17 cellular contexts compared by ENCODE assay signal in genomic region chr2:227817336-227817735, GRCh38. TPM values are rescaled to one million over a fixed set of nuclear protein-coding genes. Genes with fewer than 3 reads are reported as not detected.
DNase-seq lines count a peak whose midpoint lies in the region; ATAC-seq, FAIRE-seq and TF ChIP-seq lines count a peak whose summit lies in the region.
"Had no signal": no experiment of that assay in that cellular context is flagged by ENCODE, and none has a peak within 500 bp of the region (broad histone marks: within the 10 kb centered on the region; RNA-seq: fewer than 3 reads in every experiment).

No MANE protein-coding gene starts in this region.

- H3K4me2 ChIP-seq in BLaER1 treated with 17β-estradiol and CSF1 and Interleukin-3, amounts not matched to agents 10 nM and 100 nM, result peak overlapping the region in 7 of 11 experiments; percentile 56 to 84 (median 70); a peak in 11 of 22 replicates
- peak overlapping the region; percentile 72 for H3K4me2 ChIP-seq in HCT116 (ENCODE audit: low read length)
- peak overlapping the region; percentile 95 for H3K4me2 ChIP-seq in keratinocyte (ENCODE audit: control insufficient read depth, extremely low read depth, insufficient read depth, low read depth, low read length)

- no peaks in the 10 kb centered on the region for H3K27me3 ChIP-seq in BLaER1 treated with 17β-estradiol and CSF1 and Interleukin-3, amounts not matched to agents 10 nM and 100 nM
- no peaks in the 10 kb centered on the region for H3K27me3 ChIP-seq in HCT116 (ENCODE audit: insufficient read depth, low read length)
- H3K27me3 ChIP-seq in adipocyte (replicated peaks; ENCODE audit: control insufficient read depth, insufficient read depth, low read length), result no peaks in the 10 kb centered on the region
- no peaks in the 10 kb centered on the region for H3K27me3 ChIP-seq in keratinocyte (ENCODE audit: control insufficient read depth, extremely low read depth, insufficient read depth, low read length)
- peaks cover 0 to 6% (median 0%) of the 10 kb centered on the region in 45 donors for H3K27me3 ChIP-seq in dorsolateral prefrontal cortex

- ATAC-seq in HCT116 (no peak), HG03565 (IDR thresholded peaks at IDR 0.05; ENCODE audit: unreplicated experiment) (no peak)
- ATAC-seq: naive thymus-derived CD8-positive, alpha-beta T cell had no signal

- TF ChIP-seq POLR2A in HCT116 (IDR thresholded peaks at IDR 0.05; ENCODE audit: borderline replicate concordance, extremely low read depth, insufficient read depth, insufficient read length), result no peak

- TF ChIP-seq CTCF in HCT116 (IDR thresholded peaks at IDR 0.05 in 2 of 3, conservative IDR thresholded peaks at IDR 0.05 in 1 of 3; ENCODE audit: borderline replicate concordance in 1 of 3, insufficient read depth in 1 of 3, low read depth in 2 of 3, low read length in 2 of 3) (no peak), keratinocyte (optimal IDR thresholded peaks at IDR 0.05 in 1 of 3, IDR thresholded peaks at IDR 0.05 in 1 of 3, conservative IDR thresholded peaks at IDR 0.05 in 1 of 3; ENCODE audit: extremely low read depth in 1 of 3, insufficient read depth in 2 of 3, low read length in 3 of 3) (no peak), dorsolateral prefrontal cortex (IDR thresholded peaks at IDR 0.05 in 54 of 56, conservative IDR thresholded peaks at IDR 0.05 in 2 of 56; ENCODE audit: low read depth in 1 of 56, partially characterized antibody in 56 of 56) (no peak)

- intact Hi-C loops in HCT116 (cut with micrococcal nuclease), result no loop called here
- intact Hi-C loops in dorsolateral prefrontal cortex (cut with DNase I), result no loop called here

- FAIRE-seq in keratinocyte (lab: Jason Lieb, UNC), result no peak
- FAIRE-seq: GM18507 had no signal

- H3K36me3 ChIP-seq in BLaER1 treated with 17β-estradiol and CSF1 and Interleukin-3, amounts not matched to agents 10 nM and 100 nM, result no peaks in the 10 kb centered on the region
- H3K36me3 ChIP-seq in HCT116 (ENCODE audit: control insufficient read depth in 1 of 2, insufficient read depth in 2 of 2, low read length in 2 of 2), result no peaks in the 10 kb centered on the region
- H3K36me3 ChIP-seq in adipocyte (ENCODE audit: control insufficient read depth, insufficient read depth, low read length, severe bottlenecking), result no peaks in the 10 kb centered on the region
- peaks cover 0 to 6% of the 10 kb centered on the region in 2 experiments for H3K36me3 ChIP-seq in keratinocyte (ENCODE audit: control insufficient read depth in 2 of 2, extremely low read depth in 1 of 2, insufficient read depth in 2 of 2, low read length in 2 of 2)
- H3K36me3 ChIP-seq: gastroesophageal sphincter had no signal

- POLR2A ChIA-PET in HCT116 (lab: Charles Lee), result interaction anchor here (1.1 to 1.3 kb wide), 2 partner anchors 43 to 46 kb away, joined by 3 to 4 read pairs; no protein-coding TSS in a partner anchor

- no peak for TF ChIP-seq RAD21 in HCT116 (IDR thresholded peaks at IDR 0.05; ENCODE audit: low read depth)

- H3K9me3 ChIP-seq in BLaER1 treated with 17β-estradiol and CSF1 and Interleukin-3, amounts not matched to agents 10 nM and 100 nM (replicated peaks in 1 of 11), result no peaks in the 10 kb centered on the region
- H3K9me3 ChIP-seq in HCT116 (ENCODE audit: control insufficient read depth in 1 of 2, insufficient read depth in 1 of 2, low read depth in 1 of 2, low read length in 2 of 2), result no peaks in the 10 kb centered on the region
- no peaks in the 10 kb centered on the region for H3K9me3 ChIP-seq in adipocyte (ENCODE audit: control insufficient read depth, low read length)
- no peaks in the 10 kb centered on the region for H3K9me3 ChIP-seq in keratinocyte (ENCODE audit: control insufficient read depth, low read depth, low read length)
- H3K9me3 ChIP-seq: gastroesophageal sphincter had no signal

- CTCF ChIA-PET in HCT116 (lab: Charles Lee), result no interaction called here

- no peaks in the 10 kb centered on the region for H3K79me2 ChIP-seq in HCT116 (ENCODE audit: insufficient read depth, low read length)
- no peaks in the 10 kb centered on the region for H3K79me2 ChIP-seq in keratinocyte (ENCODE audit: control insufficient read depth, insufficient read depth, low read length)

- H3K4me3 ChIP-seq in BLaER1 treated with 17β-estradiol and CSF1 and Interleukin-3, amounts not matched to agents 10 nM and 100 nM, result peak overlapping the region in 2 of 10 experiments; percentile 21 to 31; a peak in 1 of 20 replicates
- H3K4me3 ChIP-seq in HCT116 (replicated peaks in 1 of 2; ENCODE audit: low read depth in 1 of 2, low read length in 2 of 2), result peak overlapping the region; percentile 6 to 41; a peak in 3 of 4 replicates
- peak overlapping the region; percentile 76 for H3K4me3 ChIP-seq in adipocyte (ENCODE audit: low read length)
- H3K4me3 ChIP-seq in keratinocyte (ENCODE audit: control insufficient read depth in 2 of 3, extremely low read depth in 1 of 3, insufficient read depth in 2 of 3, low read depth in 1 of 3, low read length in 3 of 3), result peak overlapping the region; percentile 11 to 78 (median 35)
- H3K4me3 ChIP-seq in dorsolateral prefrontal cortex, result no peak overlapping the region
- H3K4me3 ChIP-seq: gastroesophageal sphincter had no signal

- H4K20me1 ChIP-seq in BLaER1 treated with 17β-estradiol and CSF1 and Interleukin-3, amounts not matched to agents 10 nM and 100 nM, result no peaks in the 10 kb centered on the region
- no peaks in the 10 kb centered on the region for H4K20me1 ChIP-seq in HCT116 (ENCODE audit: insufficient read depth)
- no peaks in the 10 kb centered on the region for H4K20me1 ChIP-seq in keratinocyte (ENCODE audit: control insufficient read depth, extremely low read depth, insufficient read depth, low read length)

- H3K9ac ChIP-seq in BLaER1 treated with 17β-estradiol and CSF1 and Interleukin-3, amounts not matched to agents 10 nM and 100 nM, result peak overlapping the region in 3 of 11 experiments; percentile 29 to 68 (median 59); a peak in 5 of 22 replicates
- H3K9ac ChIP-seq in HCT116 (ENCODE audit: low read length) (peak overlapping the region; percentile 36), adipocyte (ENCODE audit: low read length) (peak overlapping the region; percentile 82), keratinocyte (ENCODE audit: control insufficient read depth, extremely low read depth, insufficient read depth, low read length) (peak overlapping the region; percentile 68)

- peak overlapping the region in 10 of 11 experiments; percentile 47 to 84 (median 64); a peak in 16 of 22 replicates for H3K27ac ChIP-seq in BLaER1 treated with 17β-estradiol and CSF1 and Interleukin-3, amounts not matched to agents 10 nM and 100 nM
- H3K27ac ChIP-seq in HCT116 (ENCODE audit: low read depth, low read length) (peak overlapping the region; percentile 43; the same call in 1 of the 2 replicates), keratinocyte (ENCODE audit: control insufficient read depth, insufficient read depth, low read length) (peak overlapping the region; percentile 87), dorsolateral prefrontal cortex (peak overlapping the region in 3 of 59 donors; percentile 13 to 85 (median 21))

- peaks cover 0 to 55% (median 25%) of the 10 kb centered on the region in 10 experiments; a peak in 17 of 20 replicates for H3K4me1 ChIP-seq in BLaER1 treated with 17β-estradiol and CSF1 and Interleukin-3, amounts not matched to agents 10 nM and 100 nM
- H3K4me1 ChIP-seq in HCT116 (ENCODE audit: control insufficient read depth in 1 of 2, insufficient read depth in 2 of 2, low read length in 2 of 2) (peaks cover 31 to 59% of the 10 kb centered on the region in 2 experiments), adipocyte (ENCODE audit: control insufficient read depth, insufficient read depth, low read length) (peaks cover 30% of the 10 kb centered on the region), keratinocyte (ENCODE audit: control insufficient read depth, extremely low read depth, insufficient read depth, low read length) (peaks cover 36% of the 10 kb centered on the region)

- no peaks in the 10 kb centered on the region for H3K9me2 ChIP-seq in HCT116 (ENCODE audit: insufficient read depth)

- dilution Hi-C loops in keratinocyte (cut with MboI; ENCODE audit: extremely low pct_ligation_motif_present, low sequenced_read_pairs), result no loop called here

- no peaks in the 10 kb centered on the region for H3K9me1 ChIP-seq in keratinocyte (ENCODE audit: control insufficient read depth, extremely low read depth, insufficient read depth, low read length)

- H2AFZ ChIP-seq in HCT116 (ENCODE audit: low read depth, low read length, poor library complexity, severe bottlenecking) (peak overlapping the region; percentile 49), keratinocyte (ENCODE audit: control insufficient read depth, low read length) (no peak overlapping the region)

- BruUV-seq in HCT116 (replicated peaks; lab: Mats Ljungman, UMichigan), result no TSS peak

- RAD21 ChIA-PET in HCT116 (lab: Charles Lee; ENCODE audit: low non-redundant PET in 1 of 2, low total read pairs in 2 of 2, uncharacterized antibody in 2 of 2, unreplicated experiment in 2 of 2), result interaction anchor here in 1 of 2 experiments (0.6 kb wide), 1 partner anchor 30 kb away, joined by 3 read pairs; no protein-coding TSS in a partner anchor

- DNase-seq in HCT116 (ENCODE audit: low read depth, low spot score) (no peak), adipocyte (ENCODE audit: low read depth) (no peak), keratinocyte (ENCODE audit: low read depth, low spot score) (no peak), dorsolateral prefrontal cortex (no peak), NCI-H2171 (lab: John Stamatoyannopoulos, UW) (no peak)
- no peak for DNase-seq in stimulated activated CD4-positive, alpha-beta T cell treated with anti-CD3 and anti-CD28 coated beads, Interleukin-2, amount 100 ng/mL, for 48 hours
- DNase-seq: central memory CD4-positive, alpha-beta T cell; KG1; naive thymus-derived CD8-positive, alpha-beta T cell; NCI-H1105 treated with DMSO at 0.1 percent for 48 hours; SHP77 had no signal

RNA-seq across cellular contexts. Expression of gene CCL20, which starts 3.7 kb away (rescaled TPM):
- total RNA-seq in HCT116 (2021; ENCODE audit: unreplicated experiment) (0.30 TPM), dorsolateral prefrontal cortex (1 to 10 TPM in 7 of 120 experiments, under 1 TPM in 4, not detected in 109; 0.69 to 1.7 (median 1.1) TPM)
- 0.12 and 0.36 TPM in 2 replicates for polyA plus RNA-seq in HCT116 (2012)
- 0.70 to 13.5 TPM (median 5.2 TPM) in 3 replicates for polyA plus RNA-seq in keratinocyte
- 3.1 TPM for polyA plus RNA-seq in keratinocyte (2011; ENCODE audit: low read depth)
- 1.3 and 2.9 TPM in 2 replicates for polyA plus RNA-seq in keratinocyte (2011; cell fraction: cytosol; rRNA removed)
- 4.0 and 4.7 TPM in 2 replicates for polyA plus RNA-seq in keratinocyte (2011; cell fraction: nucleus; rRNA removed)
- polyA plus RNA-seq in keratinocyte (2012; ENCODE audit: low replicate concordance), result 1.0 and 11.7 TPM in 2 replicates
- polyA minus RNA-seq in keratinocyte, result 1.5 to 6.9 TPM (median 2.0 TPM) in 3 replicates
- polyA minus RNA-seq in keratinocyte (2011; cell fraction: cytosol; rRNA and poly(A)+ RNA removed), result not detected
- 2.1 and 3.4 TPM in 2 replicates for polyA minus RNA-seq in keratinocyte (2011; cell fraction: nucleus; rRNA and poly(A)+ RNA removed)
- total RNA-seq: naive thymus-derived CD8-positive, alpha-beta T cell; progenitor cell of endocrine pancreas had no signal
- polyA plus RNA-seq: BJ; naive thymus-derived CD8-positive, alpha-beta T cell had no signal

RNA-seq across cellular contexts. Expression of gene DAW1, which starts 54.1 kb away (rescaled TPM):
- 0.20 TPM for total RNA-seq in HCT116 (2021; ENCODE audit: unreplicated experiment)
- polyA plus RNA-seq in HCT116 (2012), result 0.15 and 0.26 TPM in 2 replicates
- 0.18 to 0.24 TPM (median 0.18 TPM) in 3 replicates for polyA plus RNA-seq in keratinocyte
- 0.26 TPM for polyA plus RNA-seq in keratinocyte (2011; ENCODE audit: low read depth)
- 0.05 and 0.19 TPM in 2 replicates for polyA plus RNA-seq in keratinocyte (2011; cell fraction: cytosol; rRNA removed)
- polyA plus RNA-seq in keratinocyte (2011; cell fraction: nucleus; rRNA removed), result 0.13 and 0.19 TPM in 2 replicates
- polyA plus RNA-seq in keratinocyte (2012; ENCODE audit: low replicate concordance), result 0.21 TPM in 1 of 2 replicates, not detected in the other
- 0.10 TPM in 1 of 3 replicates, not detected in the others for polyA minus RNA-seq in keratinocyte
- not detected for polyA minus RNA-seq in keratinocyte (2011; cell fraction: cytosol; rRNA and poly(A)+ RNA removed)
- 0.21 and 0.23 TPM in 2 replicates for polyA minus RNA-seq in keratinocyte (2011; cell fraction: nucleus; rRNA and poly(A)+ RNA removed)
- 1 to 10 TPM in 109 of 120 experiments, under 1 TPM in 8, not detected in 3; 0.39 to 5.0 (median 2.2) TPM for total RNA-seq in dorsolateral prefrontal cortex
- total RNA-seq: gastroesophageal sphincter; naive thymus-derived CD8-positive, alpha-beta T cell; progenitor cell of endocrine pancreas had no signal
- polyA plus RNA-seq: BJ; naive thymus-derived CD8-positive, alpha-beta T cell had no signal

Comparison
In these comparisons a context has a peak if more than half of its experiments do, and no peak if none do; other contexts are left out.
1. H3K4me3 ChIP-seq: peak in HCT116 (2 of 2), adipocyte (single experiment) and keratinocyte (3 of 3); none in dorsolateral prefrontal cortex (0 of 59).
2. Peak in every context shown above with its lines, with median percentiles within 50 percentile points of each other: H3K4me2 ChIP-seq.